Comparison of ENCODE assay signal across 10 cellular contexts in genomic region chr10:79129361-79129997, GRCh38.
A peak's percentile ranks its signal among the peaks of the same experiment; 100 is the strongest.
DNase-seq lines count a peak whose midpoint lies in the region; ATAC-seq and TF ChIP-seq lines count a peak whose summit lies in the region.
"Had no signal": no experiment of that assay in that cellular context is flagged by ENCODE, and none has a peak within 500 bp of the region (broad histone marks: within the 10 kb centered on the region; RNA-seq: fewer than 3 reads in every experiment).

No MANE protein-coding gene starts in this region.

- POLR2A ChIA-PET in HCT116 (lab: Charles Lee), result no interaction called here

- H3K36me3 ChIP-seq in HCT116 (ENCODE audit: control insufficient read depth in 1 of 2, insufficient read depth in 2 of 2, low read length in 2 of 2) (no peaks in the 10 kb centered on the region; a peak in 1 of 4 replicates), right atrium auricular region (peaks cover 26% of the 10 kb centered on the region), sigmoid colon (peaks cover 0 to 46% (median 10%) of the 10 kb centered on the region in 4 donors)

- CTCF ChIA-PET in HCT116 (lab: Charles Lee), result no interaction called here

- RAD21 ChIA-PET in HCT116 (lab: Charles Lee; ENCODE audit: low non-redundant PET in 1 of 2, low total read pairs in 2 of 2, uncharacterized antibody in 2 of 2, unreplicated experiment in 2 of 2), result interaction anchor here in 1 of 2 experiments (0.6 kb wide), 1 partner anchor 156 kb away, joined by 3 read pairs; no protein-coding TSS in a partner anchor

- no peak overlapping the region for H3K4me3 ChIP-seq in HCT116 (replicated peaks in 1 of 2; ENCODE audit: low read depth in 1 of 2, low read length in 2 of 2)
- H3K4me3 ChIP-seq in right atrium auricular region, result no peak overlapping the region
- no peak overlapping the region for H3K4me3 ChIP-seq in sigmoid colon
- H3K4me3 ChIP-seq: SK-N-MC had no signal

- H2AFZ ChIP-seq in HCT116 (ENCODE audit: low read depth, low read length, poor library complexity, severe bottlenecking), result no peak overlapping the region

- DNase-seq in HCT116 (ENCODE audit: low read depth, low spot score) (no peak), SK-N-DZ (ENCODE audit: low spot score) (peak; percentile 78), right atrium auricular region (ENCODE audit: low spot score) (no peak), sigmoid colon (no peak), midbrain (lab: John Stamatoyannopoulos, UW) (no peak), NCI-H1105 treated with DMSO at 0.1 percent for 48 hours (lab: John Stamatoyannopoulos, UW) (no peak), inferior parietal cortex (ENCODE audit: extremely low spot score) (no peak)
- DNase-seq: activated naive CD4-positive, alpha-beta T cell treated with anti-CD3 and anti-CD28 coated beads, Interleukin-2, amount 50 U/mL, for 16 hours had no signal

- no peak for TF ChIP-seq EP300 in sigmoid colon (IDR thresholded peaks at IDR 0.05)

- 65 to 85% methylated on average over 8 of the region's 8 CpGs for WGBS in sigmoid colon, 2 donors

- H3K27ac ChIP-seq in HCT116 (ENCODE audit: low read depth, low read length) (peak overlapping the region; percentile 35), right atrium auricular region (peak overlapping the region; percentile 93 to 98), sigmoid colon (peak overlapping the region; percentile 8 to 71 (median 46))
- H3K27ac ChIP-seq: SK-N-MC had no signal

- BruUV-seq in HCT116 (replicated peaks; lab: Mats Ljungman, UMichigan), result no TSS peak

- H3K4me2 ChIP-seq in HCT116 (ENCODE audit: low read length), result peak overlapping the region; percentile 71

- H3K79me2 ChIP-seq in HCT116 (ENCODE audit: insufficient read depth, low read length), result no peaks in the 10 kb centered on the region

- H3K9ac ChIP-seq in HCT116 (ENCODE audit: low read length), result peak overlapping the region; percentile 20; the same call in 1 of the 2 replicates

- H3K4me1 ChIP-seq in HCT116 (ENCODE audit: control insufficient read depth in 1 of 2, insufficient read depth in 2 of 2, low read length in 2 of 2) (peaks cover 49 to 54% of the 10 kb centered on the region in 2 experiments), right atrium auricular region (peaks cover 5 to 99% of the 10 kb centered on the region in 2 donors), sigmoid colon (peaks cover 0 to 74% (median 66%) of the 10 kb centered on the region in 4 donors)

- intact Hi-C loops in HCT116 (cut with micrococcal nuclease), result no loop called here
- intact Hi-C loops in sigmoid colon (cut with DNase I), result no loop called here

- H3K9me3 ChIP-seq in HCT116 (ENCODE audit: control insufficient read depth in 1 of 2, insufficient read depth in 1 of 2, low read depth in 1 of 2, low read length in 2 of 2) (no peaks in the 10 kb centered on the region), right atrium auricular region (no peaks in the 10 kb centered on the region), sigmoid colon (no peaks in the 10 kb centered on the region)

- ATAC-seq in HCT116 (no peak), GM18502 (IDR thresholded peaks at IDR 0.05; ENCODE audit: poor library complexity, unreplicated experiment) (no peak)

- no peak for TF ChIP-seq CTCF in HCT116 (IDR thresholded peaks at IDR 0.05 in 2 of 3, conservative IDR thresholded peaks at IDR 0.05 in 1 of 3; ENCODE audit: borderline replicate concordance in 1 of 3, insufficient read depth in 1 of 3, low read depth in 2 of 3, low read length in 2 of 3)
- TF ChIP-seq CTCF in right atrium auricular region (IDR thresholded peaks at IDR 0.05), result no peak
- no peak for TF ChIP-seq CTCF in sigmoid colon (IDR thresholded peaks at IDR 0.05)

- TF ChIP-seq POLR2A in HCT116 (IDR thresholded peaks at IDR 0.05; ENCODE audit: borderline replicate concordance, extremely low read depth, insufficient read depth, insufficient read length) (no peak), sigmoid colon (IDR thresholded peaks at IDR 0.05) (no peak)

- H3K9me2 ChIP-seq in HCT116 (ENCODE audit: insufficient read depth), result no peaks in the 10 kb centered on the region

- no peaks in the 10 kb centered on the region for H4K20me1 ChIP-seq in HCT116 (ENCODE audit: insufficient read depth)

- H3K27me3 ChIP-seq in HCT116 (ENCODE audit: insufficient read depth, low read length), result no peaks in the 10 kb centered on the region
- no peaks in the 10 kb centered on the region for H3K27me3 ChIP-seq in right atrium auricular region
- no peaks in the 10 kb centered on the region for H3K27me3 ChIP-seq in sigmoid colon

- TF ChIP-seq RAD21 in HCT116 (IDR thresholded peaks at IDR 0.05; ENCODE audit: low read depth), result no peak

TF ChIP-seq in HCT116, 20 proteins besides CTCF, POLR2A, EP300 and RAD21:
- TF ChIP-seq TCF7L2 (IDR thresholded peaks at IDR 0.05; ENCODE audit: borderline replicate concordance, extremely low read depth, insufficient read depth, insufficient read length) (peak; percentile 7), YY1 (IDR thresholded peaks at IDR 0.05; ENCODE audit: extremely low read depth, insufficient replicate concordance, low read depth, low read length) (no peak)

Comparison
In these comparisons a context has a peak if more than half of its experiments do, and no peak if none do; other contexts are left out.
1. H3K27ac ChIP-seq: peak in every context shown above with its lines; median percentile 96 in right atrium auricular region; 46 in sigmoid colon; 35 in HCT116.